ENCODE assay signal across 1 cellular context in genomic region chr15:101501703-101502373, GRCh38.
TF ChIP-seq lines count a peak whose summit lies in the region.

No MANE protein-coding gene starts in this region.

TF ChIP-seq in GM23338, 12 proteins besides CTCF, POLR2A, EP300 and RAD21 (continued from another document):
- TF ChIP-seq, protein P1, sequence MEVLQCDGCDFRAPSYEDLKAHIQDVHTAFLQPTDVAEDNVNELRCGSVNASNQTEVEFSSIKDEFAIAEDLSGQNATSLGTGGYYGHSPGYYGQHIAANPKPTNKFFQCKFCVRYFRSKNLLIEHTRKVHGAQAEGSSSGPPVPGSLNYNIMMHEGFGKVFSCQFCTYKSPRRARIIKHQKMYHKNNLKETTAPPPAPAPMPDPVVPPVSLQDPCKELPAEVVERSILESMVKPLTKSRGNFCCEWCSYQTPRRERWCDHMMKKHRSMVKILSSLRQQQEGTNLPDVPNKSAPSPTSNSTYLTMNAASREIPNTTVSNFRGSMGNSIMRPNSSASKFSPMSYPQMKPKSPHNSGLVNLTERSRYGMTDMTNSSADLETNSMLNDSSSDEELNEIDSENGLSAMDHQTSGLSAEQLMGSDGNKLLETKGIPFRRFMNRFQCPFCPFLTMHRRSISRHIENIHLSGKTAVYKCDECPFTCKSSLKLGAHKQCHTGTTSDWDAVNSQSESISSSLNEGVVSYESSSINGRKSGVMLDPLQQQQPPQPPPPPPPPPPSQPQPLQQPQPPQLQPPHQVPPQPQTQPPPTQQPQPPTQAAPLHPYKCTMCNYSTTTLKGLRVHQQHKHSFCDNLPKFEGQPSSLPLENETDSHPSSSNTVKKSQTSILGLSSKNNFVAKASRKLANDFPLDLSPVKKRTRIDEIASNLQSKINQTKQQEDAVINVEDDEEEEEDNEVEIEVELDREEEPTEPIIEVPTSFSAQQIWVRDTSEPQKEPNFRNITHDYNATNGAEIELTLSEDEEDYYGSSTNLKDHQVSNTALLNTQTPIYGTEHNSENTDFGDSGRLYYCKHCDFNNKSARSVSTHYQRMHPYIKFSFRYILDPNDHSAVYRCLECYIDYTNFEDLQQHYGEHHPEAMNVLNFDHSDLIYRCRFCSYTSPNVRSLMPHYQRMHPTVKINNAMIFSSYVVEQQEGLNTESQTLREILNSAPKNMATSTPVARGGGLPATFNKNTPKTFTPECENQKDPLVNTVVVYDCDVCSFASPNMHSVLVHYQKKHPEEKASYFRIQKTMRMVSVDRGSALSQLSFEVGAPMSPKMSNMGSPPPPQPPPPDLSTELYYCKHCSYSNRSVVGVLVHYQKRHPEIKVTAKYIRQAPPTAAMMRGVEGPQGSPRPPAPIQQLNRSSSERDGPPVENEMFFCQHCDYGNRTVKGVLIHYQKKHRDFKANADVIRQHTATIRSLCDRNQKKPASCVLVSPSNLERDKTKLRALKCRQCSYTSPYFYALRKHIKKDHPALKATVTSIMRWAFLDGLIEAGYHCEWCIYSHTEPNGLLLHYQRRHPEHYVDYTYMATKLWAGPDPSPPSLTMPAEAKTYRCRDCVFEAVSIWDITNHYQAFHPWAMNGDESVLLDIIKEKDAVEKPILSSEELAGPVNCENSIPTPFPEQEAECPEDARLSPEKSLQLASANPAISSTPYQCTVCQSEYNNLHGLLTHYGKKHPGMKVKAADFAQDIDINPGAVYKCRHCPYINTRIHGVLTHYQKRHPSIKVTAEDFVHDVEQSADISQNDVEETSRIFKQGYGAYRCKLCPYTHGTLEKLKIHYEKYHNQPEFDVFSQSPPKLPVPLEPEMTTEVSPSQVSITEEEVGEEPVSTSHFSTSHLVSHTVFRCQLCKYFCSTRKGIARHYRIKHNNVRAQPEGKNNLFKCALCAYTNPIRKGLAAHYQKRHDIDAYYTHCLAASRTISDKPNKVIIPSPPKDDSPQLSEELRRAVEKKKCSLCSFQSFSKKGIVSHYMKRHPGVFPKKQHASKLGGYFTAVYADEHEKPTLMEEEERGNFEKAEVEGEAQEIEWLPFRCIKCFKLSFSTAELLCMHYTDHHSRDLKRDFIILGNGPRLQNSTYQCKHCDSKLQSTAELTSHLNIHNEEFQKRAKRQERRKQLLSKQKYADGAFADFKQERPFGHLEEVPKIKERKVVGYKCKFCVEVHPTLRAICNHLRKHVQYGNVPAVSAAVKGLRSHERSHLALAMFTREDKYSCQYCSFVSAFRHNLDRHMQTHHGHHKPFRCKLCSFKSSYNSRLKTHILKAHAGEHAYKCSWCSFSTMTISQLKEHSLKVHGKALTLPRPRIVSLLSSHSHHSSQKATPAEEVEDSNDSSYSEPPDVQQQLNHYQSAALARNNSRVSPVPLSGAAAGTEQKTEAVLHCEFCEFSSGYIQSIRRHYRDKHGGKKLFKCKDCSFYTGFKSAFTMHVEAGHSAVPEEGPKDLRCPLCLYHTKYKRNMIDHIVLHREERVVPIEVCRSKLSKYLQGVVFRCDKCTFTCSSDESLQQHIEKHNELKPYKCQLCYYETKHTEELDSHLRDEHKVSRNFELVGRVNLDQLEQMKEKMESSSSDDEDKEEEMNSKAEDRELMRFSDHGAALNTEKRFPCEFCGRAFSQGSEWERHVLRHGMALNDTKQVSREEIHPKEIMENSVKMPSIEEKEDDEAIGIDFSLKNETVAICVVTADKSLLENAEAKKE (CRISPR knock-in tag; IDR thresholded peaks at IDR 0.05): no peak
- no peak for TF ChIP-seq JUNB (IDR thresholded peaks at IDR 0.05; ENCODE audit: unreplicated experiment)
- no peak for TF ChIP-seq EZH2 (IDR thresholded peaks at IDR 0.05; ENCODE audit: low read depth, unreplicated experiment)
